In genomic region chr11:117837070-117837776, GRCh38 we compare ENCODE assay signal across 20 cellular contexts. TPM values are rescaled to one million over a fixed set of nuclear protein-coding genes. Genes with fewer than 3 reads are reported as not detected.
DNase-seq lines count a peak whose midpoint lies in the region; TF ChIP-seq lines count a peak whose summit lies in the region.
"Had no signal": no experiment of that assay in that cellular context is flagged by ENCODE, and none has a peak within 500 bp of the region (broad histone marks: within the 10 kb centered on the region; RNA-seq: fewer than 3 reads in every experiment).

No MANE protein-coding gene starts in this region.

- no peaks in the 10 kb centered on the region for H3K9me2 ChIP-seq in GM23248 (ENCODE audit: insufficient read depth)

- no peaks in the 10 kb centered on the region for H3K9me3 Mint-ChIP-seq in endodermal cell
- H3K9me3 Mint-ChIP-seq in neural crest cell: no peaks in the 10 kb centered on the region
- H3K9me3 Mint-ChIP-seq in type B pancreatic cell: no peaks in the 10 kb centered on the region
- H3K9me3 Mint-ChIP-seq: activated B cell treated with CpG ODN at 0.5 μM for 24 hours; activated naive CD8-positive, alpha-beta T cell treated with anti-CD3 and anti-CD28 coated beads, Interleukin-2, amount 10 ng/mL, durations not matched to agents 7 days and 5 days; HFFc6; nephron progenitor cell had no signal

- peaks cover 7% of the 10 kb centered on the region for H3K36me3 Mint-ChIP-seq in endodermal cell (ENCODE audit: low read depth)
- H3K36me3 Mint-ChIP-seq in neural crest cell (ENCODE audit: low read depth): peaks cover 2% of the 10 kb centered on the region
- no peaks in the 10 kb centered on the region for H3K36me3 Mint-ChIP-seq in type B pancreatic cell
- H3K36me3 Mint-ChIP-seq: activated naive CD8-positive, alpha-beta T cell treated with anti-CD3 and anti-CD28 coated beads, Interleukin-2, amount 10 ng/mL, durations not matched to agents 7 days and 5 days had no signal

- peaks cover 2% of the 10 kb centered on the region for H3K27me3 Mint-ChIP-seq in endodermal cell (ENCODE audit: insufficient read depth)
- no peaks in the 10 kb centered on the region for H3K27me3 Mint-ChIP-seq in neural crest cell (ENCODE audit: low read depth)
- peaks cover 19% of the 10 kb centered on the region for H3K27me3 Mint-ChIP-seq in type B pancreatic cell

- 78 to 89% methylated on average over 11 to 18 of the region's 18 CpGs for WGBS in endodermal cell (ENCODE audit: insufficient coverage in 1 of 2, insufficient read length in 1 of 2), 2 experiments
- WGBS in GM23248 (ENCODE audit: low coverage in 1 of 2, low lambda C conversion rate in 2 of 2, missing lambda C conversion rate in 2 of 2), 2 experiments: 44 to 45% methylated on average over 18 of the region's 18 CpGs

- no peaks in the 10 kb centered on the region for H3F3A ChIP-seq in GM23248 (ENCODE audit: insufficient read depth)

- DNase-seq in activated effector memory CD4-positive, alpha-beta T cell treated with anti-CD3 and anti-CD28 coated beads, Interleukin-2, amount 50 U/mL, for 16 hours: peak; percentile 55
- DNase-seq in activated effector memory CD4-positive, alpha-beta T cell treated with Interleukin-2 at 50 U/mL for 16 hours: no peak
- DNase-seq in endodermal cell (peak; percentile 47), neural crest cell (ENCODE audit: low read depth, low spot score) (no peak), type B pancreatic cell (ENCODE audit: extremely low spot score, unreplicated experiment) (peak; percentile 52), GM23248 (no peak), NK-92 (lab: John Stamatoyannopoulos, UW; ENCODE audit: unreplicated experiment) (no peak), NCI-H446 treated with DMSO at 0.1 percent for 48 hours (lab: John Stamatoyannopoulos, UW) (no peak)
- DNase-seq: COR-L47, HFFc6, KBM-7, NCI-H1417, NCI-H226, nephron progenitor cell, SHP77, T-helper 17 cell had no signal

- H3K4me1 Mint-ChIP-seq in endodermal cell (peaks cover 8% of the 10 kb centered on the region), neural crest cell (peaks cover 20% of the 10 kb centered on the region), type B pancreatic cell (ENCODE audit: unreplicated experiment) (peaks cover 14% of the 10 kb centered on the region)

- H3K9ac ChIP-seq in endodermal cell (ENCODE audit: extremely low read depth, low read length, poor library complexity, severe bottlenecking): no peak overlapping the region
- H3K9ac ChIP-seq in GM23248: no peak overlapping the region

- no peaks in the 10 kb centered on the region for H3K79me2 ChIP-seq in GM23248 (ENCODE audit: insufficient read depth)

- H3K4me3 Mint-ChIP-seq in endodermal cell (no peak overlapping the region), neural crest cell (no peak overlapping the region), type B pancreatic cell (no peak overlapping the region)
- H3K4me3 Mint-ChIP-seq: activated B cell treated with CpG ODN at 0.5 μM for 24 hours, HFFc6, nephron progenitor cell, T-helper 17 cell had no signal

- no peak for TF ChIP-seq CTCF in endodermal cell (conservative IDR thresholded peaks at IDR 0.05)
- TF ChIP-seq CTCF in neural crest cell (conservative IDR thresholded peaks at IDR 0.05): no peak
- no peak for TF ChIP-seq CTCF in type B pancreatic cell (conservative IDR thresholded peaks at IDR 0.05)

- H3K27ac ChIP-seq in endodermal cell (ENCODE audit: low read depth, low read length): no peak overlapping the region
- H3K27ac ChIP-seq in GM23248: no peak overlapping the region

- in situ Hi-C loops in GM23248 (cut with MboI): loop anchor here (10.0 kb wide), 1 partner anchor 218 kb away; no protein-coding TSS in a partner anchor

- H4K20me1 ChIP-seq in GM23248 (ENCODE audit: insufficient read depth): no peaks in the 10 kb centered on the region

- H3K4me1 ChIP-seq in endodermal cell (ENCODE audit: control insufficient read depth, insufficient read depth, low read length) (no peaks in the 10 kb centered on the region), GM23248 (ENCODE audit: insufficient read depth) (no peaks in the 10 kb centered on the region)

- no peak overlapping the region for H3K4me2 ChIP-seq in GM23248 (ENCODE audit: unreplicated experiment)

- no peaks in the 10 kb centered on the region for H3K9me3 ChIP-seq in endodermal cell (ENCODE audit: control insufficient read depth, low read length)
- no peaks in the 10 kb centered on the region for H3K9me3 ChIP-seq in GM23248 (ENCODE audit: low read depth)

- no peak overlapping the region for H3K27ac Mint-ChIP-seq in endodermal cell
- peak overlapping the region; percentile 81 for H3K27ac Mint-ChIP-seq in neural crest cell (ENCODE audit: unreplicated experiment)
- H3K27ac Mint-ChIP-seq in type B pancreatic cell: peak overlapping the region; percentile 50
- H3K27ac Mint-ChIP-seq: activated B cell treated with CpG ODN at 0.5 μM for 24 hours, HFFc6, T-helper 17 cell had no signal

- H3K27me3 ChIP-seq in endodermal cell (ENCODE audit: control insufficient read depth, insufficient read depth, low read length, poor library complexity, severe bottlenecking) (no peaks in the 10 kb centered on the region), GM23248 (replicated peaks; ENCODE audit: insufficient read depth) (peaks cover 41% of the 10 kb centered on the region)

- H3K4me3 ChIP-seq in endodermal cell (ENCODE audit: low read length): no peak overlapping the region
- H3K4me3 ChIP-seq in GM23248: no peak overlapping the region
- H3K4me3 ChIP-seq: lung had no signal

- H3K36me3 ChIP-seq in endodermal cell (ENCODE audit: control insufficient read depth, insufficient read depth, low read length) (peaks cover 28% of the 10 kb centered on the region), GM23248 (ENCODE audit: low read depth) (no peaks in the 10 kb centered on the region)

- no peak overlapping the region for H2AFZ ChIP-seq in GM23248

RNA-seq across cellular contexts. Expression of gene FXYD2, which starts 12.7 kb away (rescaled TPM):
- 1 to 10 TPM; 3.0 TPM for total RNA-seq in endodermal cell
- polyA plus RNA-seq in endodermal cell (2013, experiment 1 of 2): 1.0 TPM
- 1.3 TPM for polyA plus RNA-seq in endodermal cell (2013, experiment 2 of 2)
- total RNA-seq in neural crest cell: 0.18 and 0.26 TPM in 2 replicates
- 40.8 and 57.5 TPM in 2 replicates for total RNA-seq in type B pancreatic cell (ENCODE audit: low replicate concordance)
- total RNA-seq in GM23248 (2014; rRNA removed; shearing (Covaris generic)): not detected in 2 replicates
- not detected in 2 replicates for polyA plus RNA-seq in GM23248 (2016; fragmentation: Nextera tagmentation; extraction: Ambion mirVana)
- total RNA-seq: G401 had no signal

RNA-seq across cellular contexts. Expression of gene FXYD6, which starts 39.2 kb away (rescaled TPM):
- total RNA-seq in endodermal cell: 10 to 100 TPM; 54.1 to 61.8 TPM
- 197 TPM for polyA plus RNA-seq in endodermal cell (2013, experiment 1 of 2)
- 184 TPM for polyA plus RNA-seq in endodermal cell (2013, experiment 2 of 2)
- total RNA-seq in neural crest cell: 113 TPM in 2 replicates
- 22.9 and 66.6 TPM in 2 replicates for total RNA-seq in type B pancreatic cell (ENCODE audit: low replicate concordance)
- total RNA-seq in GM23248 (2014; rRNA removed; shearing (Covaris generic)): not detected in 2 replicates
- polyA plus RNA-seq in GM23248 (2016; fragmentation: Nextera tagmentation; extraction: Ambion mirVana): 0.20 TPM in 1 of 2 replicates, not detected in the other
- total RNA-seq: activated B cell treated with CpG ODN at 0.5 μM for 24 hours, G401, HFFc6 had no signal

RNA-seq across cellular contexts. Expression of gene DSCAML1, which starts 40.2 kb away (rescaled TPM):
- total RNA-seq in endodermal cell (10 to 100 TPM in 1 of 2 donors, 1 to 10 TPM in 1; 5.6 to 10.9 TPM), neural crest cell (0.09 and 0.25 TPM in 2 replicates), type B pancreatic cell (ENCODE audit: low replicate concordance) (5.8 and 9.8 TPM in 2 replicates)
- polyA plus RNA-seq in endodermal cell (2013, experiment 1 of 2): 1.4 TPM
- 0.50 TPM for polyA plus RNA-seq in endodermal cell (2013, experiment 2 of 2)
- not detected in 2 replicates for total RNA-seq in GM23248 (2014; rRNA removed; shearing (Covaris generic))
- not detected in 2 replicates for polyA plus RNA-seq in GM23248 (2016; fragmentation: Nextera tagmentation; extraction: Ambion mirVana)
- total RNA-seq: G401, HFFc6 had no signal

Comparison
In these comparisons a context has a peak if more than half of its experiments do, and no peak if none do; other contexts are left out.
1. DNase-seq: peak in activated effector memory CD4-positive, alpha-beta T cell treated with anti-CD3 and anti-CD28 coated beads, Interleukin-2, amount 50 U/mL, for 16 hours (single experiment), endodermal cell (single experiment) and type B pancreatic cell (single experiment); none in activated effector memory CD4-positive, alpha-beta T cell treated with Interleukin-2 at 50 U/mL for 16 hours (single experiment), neural crest cell (single experiment), GM23248 (single experiment), NK-92 (single experiment) and NCI-H446 treated with DMSO at 0.1 percent for 48 hours (single experiment).
2. RNA of gene FXYD2, which starts 12.7 kb away (total RNA-seq): 40.8 to 57.5 TPM in type B pancreatic cell; 3.0 TPM in endodermal cell, 0.18 to 0.26 TPM in neural crest cell and not detected in GM23248; every median in the first group is over 10 times any median in the second.
3. RNA of gene FXYD6, which starts 39.2 kb away (total RNA-seq): 113 TPM in neural crest cell, 22.9 to 66.6 TPM in type B pancreatic cell and 54.1 to 61.8 TPM in endodermal cell; not detected in GM23248; every median in the first group is over 10 times any median in the second.